30 cellular contexts compared by ENCODE assay signal in genomic region chr11:86593833-86594232, GRCh38.
A peak's percentile ranks its signal among the peaks of the same experiment; 100 is the strongest.
DNase-seq lines count a peak whose midpoint lies in the region; ATAC-seq and TF ChIP-seq lines count a peak whose summit lies in the region.
"Had no signal": no experiment of that assay in that cellular context is flagged by ENCODE, and none has a peak within 500 bp of the region (broad histone marks: within the 10 kb centered on the region; RNA-seq: fewer than 3 reads in every experiment).

No MANE protein-coding gene starts in this region.

- H3K27ac ChIP-seq in HUES48 (ENCODE audit: low read depth, low read length) (peak overlapping the region; percentile 82), foreskin keratinocyte (peak overlapping the region; percentile 4)
- H3K27ac ChIP-seq: dorsolateral prefrontal cortex, heart left ventricle, ovary had no signal

- peaks cover 6% of the 10 kb centered on the region for H3K36me3 Mint-ChIP-seq in T-helper 1 cell treated with Interleukin-12 subunit alpha and Interleukin-12 subunit beta and Interleukin-4 antibody, amounts not matched to agents 30 μg/mL and 1 μg/mL, for 36 hours (ENCODE audit: low read depth)
- H3K36me3 Mint-ChIP-seq in activated T-helper 2 cell treated with anti-CD3 and anti-CD28 coated beads, Interferon-gamma antibody, Interleukin-2, Interleukin-4, amounts not matched to agents 10 μg/mL and 5 μg/mL and 100 μg/mL, durations not matched to agents 14 hours and 24 hours and 36 hours (ENCODE audit: low read depth) = peaks cover 4% of the 10 kb centered on the region
- H3K36me3 Mint-ChIP-seq: CD8-positive, alpha-beta T cell; naive thymus-derived CD8-positive, alpha-beta T cell; stimulated activated memory B cell treated with anti-CD40 and anti-IgM and Interleukin-4, amounts not matched to agents 10 μg/mL and 1 μg/mL and 100 μg/mL, for 72 hours had no signal

- intact Hi-C loops in activated T-helper 2 cell treated with anti-CD3 and anti-CD28 coated beads, Interferon-gamma antibody, Interleukin-2, Interleukin-4, amounts not matched to agents 10 μg/mL and 5 μg/mL and 100 μg/mL, durations not matched to agents 14 hours and 24 hours and 36 hours (cut with micrococcal nuclease) = loop anchor here (1.0 to 10.0 kb wide), 9 partner anchors 14 to 739 kb away; partner anchors contain the start of gene CCDC83
- intact Hi-C loops in left colon (cut with DNase I, micrococcal nuclease) = no loop called here

- no peak overlapping the region for H3K9ac ChIP-seq in HUES48 (ENCODE audit: low read depth, low read length)

- H3K4me3 ChIP-seq in HUES48 (ENCODE audit: low read depth, low read length) = no peak overlapping the region
- H3K4me3 ChIP-seq: dorsolateral prefrontal cortex, heart left ventricle, left lung, ovary, spleen had no signal

- H3K4me3 Mint-ChIP-seq in T-helper 1 cell treated with Interleukin-12 subunit alpha and Interleukin-12 subunit beta and Interleukin-4 antibody, amounts not matched to agents 30 μg/mL and 1 μg/mL, for 36 hours = no peak overlapping the region
- no peak overlapping the region for H3K4me3 Mint-ChIP-seq in activated T-helper 2 cell treated with anti-CD3 and anti-CD28 coated beads, Interferon-gamma antibody, Interleukin-2, Interleukin-4, amounts not matched to agents 10 μg/mL and 5 μg/mL and 100 μg/mL, durations not matched to agents 14 hours and 24 hours and 36 hours (ENCODE audit: low read depth)
- H3K4me3 Mint-ChIP-seq: activated B cell treated with CpG ODN at 0.5 μM for 24 hours; CD8-positive, alpha-beta T cell; naive thymus-derived CD8-positive, alpha-beta T cell; stimulated activated memory B cell treated with anti-CD40 and anti-IgM and Interleukin-4, amounts not matched to agents 10 μg/mL and 1 μg/mL and 100 μg/mL, for 72 hours had no signal

- peaks cover 43% of the 10 kb centered on the region for H3K4me1 Mint-ChIP-seq in T-helper 1 cell treated with Interleukin-12 subunit alpha and Interleukin-12 subunit beta and Interleukin-4 antibody, amounts not matched to agents 30 μg/mL and 1 μg/mL, for 36 hours (ENCODE audit: low read depth)
- H3K4me1 Mint-ChIP-seq in activated T-helper 2 cell treated with anti-CD3 and anti-CD28 coated beads, Interferon-gamma antibody, Interleukin-2, Interleukin-4, amounts not matched to agents 10 μg/mL and 5 μg/mL and 100 μg/mL, durations not matched to agents 14 hours and 24 hours and 36 hours (ENCODE audit: low read depth) = peaks cover 43% of the 10 kb centered on the region

- ATAC-seq in foreskin keratinocyte (no peak), HG03045 (IDR thresholded peaks at IDR 0.05; ENCODE audit: unreplicated experiment) (no peak), left colon (no peak)
- ATAC-seq: CD8-positive, alpha-beta T cell; heart left ventricle; left lung; naive thymus-derived CD8-positive, alpha-beta T cell had no signal

- H3K9me3 ChIP-seq in HUES48 (ENCODE audit: control insufficient read depth, insufficient read depth, low read length) = peaks cover 12% of the 10 kb centered on the region
- H3K9me3 ChIP-seq: left lung, ovary had no signal

- peaks cover 36% of the 10 kb centered on the region for H3K4me1 ChIP-seq in HUES48 (ENCODE audit: control insufficient read depth, insufficient read depth, low read length)
- peaks cover 33% of the 10 kb centered on the region for H3K4me1 ChIP-seq in foreskin keratinocyte

- no peaks in the 10 kb centered on the region for H3K36me3 ChIP-seq in HUES48 (ENCODE audit: control insufficient read depth, insufficient read depth, low read length)
- H3K36me3 ChIP-seq: heart left ventricle, left lung, ovary, spleen had no signal

- peaks cover 12% of the 10 kb centered on the region for H3K9me3 Mint-ChIP-seq in T-helper 1 cell treated with Interleukin-12 subunit alpha and Interleukin-12 subunit beta and Interleukin-4 antibody, amounts not matched to agents 30 μg/mL and 1 μg/mL, for 36 hours
- peaks cover 4% of the 10 kb centered on the region for H3K9me3 Mint-ChIP-seq in activated T-helper 2 cell treated with anti-CD3 and anti-CD28 coated beads, Interferon-gamma antibody, Interleukin-2, Interleukin-4, amounts not matched to agents 10 μg/mL and 5 μg/mL and 100 μg/mL, durations not matched to agents 14 hours and 24 hours and 36 hours
- H3K9me3 Mint-ChIP-seq: activated B cell treated with CpG ODN at 0.5 μM for 24 hours; CD8-positive, alpha-beta T cell; stimulated activated memory B cell treated with anti-CD40 and anti-IgM and Interleukin-4, amounts not matched to agents 10 μg/mL and 1 μg/mL and 100 μg/mL, for 72 hours had no signal

- H3K27ac Mint-ChIP-seq in T-helper 1 cell treated with Interleukin-12 subunit alpha and Interleukin-12 subunit beta and Interleukin-4 antibody, amounts not matched to agents 30 μg/mL and 1 μg/mL, for 36 hours = peak overlapping the region; percentile 86
- H3K27ac Mint-ChIP-seq in activated T-helper 2 cell treated with anti-CD3 and anti-CD28 coated beads, Interferon-gamma antibody, Interleukin-2, Interleukin-4, amounts not matched to agents 10 μg/mL and 5 μg/mL and 100 μg/mL, durations not matched to agents 14 hours and 24 hours and 36 hours = peak overlapping the region; percentile 81
- H3K27ac Mint-ChIP-seq: activated B cell treated with CpG ODN at 0.5 μM for 24 hours; CD8-positive, alpha-beta T cell; naive thymus-derived CD8-positive, alpha-beta T cell; stimulated activated memory B cell treated with anti-CD40 and anti-IgM and Interleukin-4, amounts not matched to agents 10 μg/mL and 1 μg/mL and 100 μg/mL, for 72 hours had no signal

- H3K27me3 Mint-ChIP-seq in T-helper 1 cell treated with Interleukin-12 subunit alpha and Interleukin-12 subunit beta and Interleukin-4 antibody, amounts not matched to agents 30 μg/mL and 1 μg/mL, for 36 hours (ENCODE audit: low read depth) = no peaks in the 10 kb centered on the region
- no peaks in the 10 kb centered on the region for H3K27me3 Mint-ChIP-seq in activated T-helper 2 cell treated with anti-CD3 and anti-CD28 coated beads, Interferon-gamma antibody, Interleukin-2, Interleukin-4, amounts not matched to agents 10 μg/mL and 5 μg/mL and 100 μg/mL, durations not matched to agents 14 hours and 24 hours and 36 hours (ENCODE audit: low read depth)
- H3K27me3 Mint-ChIP-seq: activated B cell treated with CpG ODN at 0.5 μM for 24 hours; stimulated activated memory B cell treated with anti-CD40 and anti-IgM and Interleukin-4, amounts not matched to agents 10 μg/mL and 1 μg/mL and 100 μg/mL, for 72 hours had no signal

- H3K27me3 ChIP-seq in HUES48 (ENCODE audit: control insufficient read depth, insufficient read depth, low read length) (no peaks in the 10 kb centered on the region), foreskin keratinocyte (no peaks in the 10 kb centered on the region)
- H3K27me3 ChIP-seq: dorsolateral prefrontal cortex, heart left ventricle, left lung, ovary, spleen had no signal

- TF ChIP-seq CTCF in foreskin keratinocyte (conservative IDR thresholded peaks at IDR 0.05) = no peak

- DNase-seq in T-helper 1 cell = no peak
- DNase-seq in activated T-helper 2 cell treated with anti-CD3 and anti-CD28 coated beads, Interferon-gamma antibody, Interleukin-2, Interleukin-4, amounts not matched to agents 10 μg/mL and 5 μg/mL and 100 μg/mL, durations not matched to agents 14 hours and 24 hours and 36 hours (ENCODE audit: low spot score) = no peak
- peak in 1 of 2 donors; percentile 28 for DNase-seq in foreskin keratinocyte
- DNase-seq in left colon = no peak
- no peak for DNase-seq in GF-D8 (lab: John Stamatoyannopoulos, UW)
- DNase-seq: 8988T; activated B cell treated with CpG ODN at 0.5 μM for 24 hours; activated CD4-positive, alpha-beta T cell treated with anti-CD3 and anti-CD28 coated beads, Interleukin-2, amount 50 U/mL, for 48 hours; activated CD8-positive, alpha-beta memory T cell treated with anti-CD3 and anti-CD28 coated beads, Interleukin-2, amount 50 U/mL, for 4 hours; AML-193; caudate nucleus; CD8-positive, alpha-beta T cell; dorsolateral prefrontal cortex; heart left ventricle; KG1; left lung; naive thymus-derived CD8-positive, alpha-beta T cell; NCI-H1048; NCI-H187; NCI-H2171 treated with DMSO at 0.1 percent for 48 hours; NCI-H524 treated with DMSO at 0.1 percent for 48 hours; ovary; retina; spleen; stimulated activated CD4-positive, alpha-beta T cell treated with anti-CD3 and anti-CD28 coated beads, Interleukin-2, amount 100 ng/mL, for 48 hours; T1000 had no signal
